ENCODE assay signal across 2 cellular contexts in the genomic region with DNA sequence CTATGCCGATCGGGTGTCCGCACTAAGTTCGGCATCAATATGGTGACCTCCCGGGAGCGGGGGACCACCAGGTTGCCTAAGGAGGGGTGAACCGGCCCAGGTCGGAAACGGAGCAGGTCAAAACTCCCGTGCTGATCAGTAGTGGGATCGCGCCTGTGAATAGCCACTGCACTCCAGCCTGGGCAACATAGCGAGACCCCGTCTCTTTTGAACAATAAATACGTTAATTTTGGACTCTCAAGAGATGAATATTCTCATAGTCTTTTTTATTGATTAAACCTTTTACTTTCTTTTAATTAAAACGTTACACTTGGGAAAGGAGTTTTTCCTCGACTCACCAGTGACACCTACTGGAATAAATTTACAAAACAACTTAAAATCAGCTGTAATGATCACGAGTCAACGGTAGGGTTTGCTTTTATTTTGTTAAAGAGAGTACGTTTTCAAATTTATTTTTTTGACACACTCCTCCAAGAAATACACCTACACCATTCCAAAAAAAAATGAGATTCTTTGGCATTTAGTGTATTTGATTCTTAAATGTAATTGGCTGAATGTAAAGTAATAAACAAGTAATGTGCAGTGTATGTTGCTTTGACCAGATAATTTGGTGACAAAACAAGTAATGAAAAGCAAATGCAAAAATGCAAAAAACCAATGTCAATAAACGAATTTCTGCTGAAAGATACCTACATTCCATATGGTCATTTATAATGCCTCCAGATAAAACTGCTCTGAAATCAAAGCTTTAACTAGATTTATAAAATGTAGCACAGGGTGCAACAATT.
TF ChIP-seq lines count a peak whose summit lies in the region.

No MANE protein-coding gene starts in this region.

TF ChIP-seq in SK-N-SH treated with all-trans-retinoic acid at 6 μM for 48 hours, 23 proteins besides CTCF, POLR2A, EP300 and RAD21 (continued from another document):
- TF ChIP-seq, protein P1, sequence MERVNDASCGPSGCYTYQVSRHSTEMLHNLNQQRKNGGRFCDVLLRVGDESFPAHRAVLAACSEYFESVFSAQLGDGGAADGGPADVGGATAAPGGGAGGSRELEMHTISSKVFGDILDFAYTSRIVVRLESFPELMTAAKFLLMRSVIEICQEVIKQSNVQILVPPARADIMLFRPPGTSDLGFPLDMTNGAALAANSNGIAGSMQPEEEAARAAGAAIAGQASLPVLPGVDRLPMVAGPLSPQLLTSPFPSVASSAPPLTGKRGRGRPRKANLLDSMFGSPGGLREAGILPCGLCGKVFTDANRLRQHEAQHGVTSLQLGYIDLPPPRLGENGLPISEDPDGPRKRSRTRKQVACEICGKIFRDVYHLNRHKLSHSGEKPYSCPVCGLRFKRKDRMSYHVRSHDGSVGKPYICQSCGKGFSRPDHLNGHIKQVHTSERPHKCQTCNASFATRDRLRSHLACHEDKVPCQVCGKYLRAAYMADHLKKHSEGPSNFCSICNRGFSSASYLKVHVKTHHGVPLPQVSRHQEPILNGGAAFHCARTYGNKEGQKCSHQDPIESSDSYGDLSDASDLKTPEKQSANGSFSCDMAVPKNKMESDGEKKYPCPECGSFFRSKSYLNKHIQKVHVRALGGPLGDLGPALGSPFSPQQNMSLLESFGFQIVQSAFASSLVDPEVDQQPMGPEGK (CRISPR knock-in tag; IDR thresholded peaks at IDR 0.05; ENCODE audit: borderline replicate concordance), result peak; percentile 46; the same call in 1 of the 2 replicates
- TF ChIP-seq ESRRG (CRISPR knock-in tag; IDR thresholded peaks at IDR 0.05), result no peak

TF ChIP-seq in K562, 482 proteins besides CTCF, POLR2A, EP300 and RAD21 (continued from another document and continues in another):
- TF ChIP-seq, protein P2, sequence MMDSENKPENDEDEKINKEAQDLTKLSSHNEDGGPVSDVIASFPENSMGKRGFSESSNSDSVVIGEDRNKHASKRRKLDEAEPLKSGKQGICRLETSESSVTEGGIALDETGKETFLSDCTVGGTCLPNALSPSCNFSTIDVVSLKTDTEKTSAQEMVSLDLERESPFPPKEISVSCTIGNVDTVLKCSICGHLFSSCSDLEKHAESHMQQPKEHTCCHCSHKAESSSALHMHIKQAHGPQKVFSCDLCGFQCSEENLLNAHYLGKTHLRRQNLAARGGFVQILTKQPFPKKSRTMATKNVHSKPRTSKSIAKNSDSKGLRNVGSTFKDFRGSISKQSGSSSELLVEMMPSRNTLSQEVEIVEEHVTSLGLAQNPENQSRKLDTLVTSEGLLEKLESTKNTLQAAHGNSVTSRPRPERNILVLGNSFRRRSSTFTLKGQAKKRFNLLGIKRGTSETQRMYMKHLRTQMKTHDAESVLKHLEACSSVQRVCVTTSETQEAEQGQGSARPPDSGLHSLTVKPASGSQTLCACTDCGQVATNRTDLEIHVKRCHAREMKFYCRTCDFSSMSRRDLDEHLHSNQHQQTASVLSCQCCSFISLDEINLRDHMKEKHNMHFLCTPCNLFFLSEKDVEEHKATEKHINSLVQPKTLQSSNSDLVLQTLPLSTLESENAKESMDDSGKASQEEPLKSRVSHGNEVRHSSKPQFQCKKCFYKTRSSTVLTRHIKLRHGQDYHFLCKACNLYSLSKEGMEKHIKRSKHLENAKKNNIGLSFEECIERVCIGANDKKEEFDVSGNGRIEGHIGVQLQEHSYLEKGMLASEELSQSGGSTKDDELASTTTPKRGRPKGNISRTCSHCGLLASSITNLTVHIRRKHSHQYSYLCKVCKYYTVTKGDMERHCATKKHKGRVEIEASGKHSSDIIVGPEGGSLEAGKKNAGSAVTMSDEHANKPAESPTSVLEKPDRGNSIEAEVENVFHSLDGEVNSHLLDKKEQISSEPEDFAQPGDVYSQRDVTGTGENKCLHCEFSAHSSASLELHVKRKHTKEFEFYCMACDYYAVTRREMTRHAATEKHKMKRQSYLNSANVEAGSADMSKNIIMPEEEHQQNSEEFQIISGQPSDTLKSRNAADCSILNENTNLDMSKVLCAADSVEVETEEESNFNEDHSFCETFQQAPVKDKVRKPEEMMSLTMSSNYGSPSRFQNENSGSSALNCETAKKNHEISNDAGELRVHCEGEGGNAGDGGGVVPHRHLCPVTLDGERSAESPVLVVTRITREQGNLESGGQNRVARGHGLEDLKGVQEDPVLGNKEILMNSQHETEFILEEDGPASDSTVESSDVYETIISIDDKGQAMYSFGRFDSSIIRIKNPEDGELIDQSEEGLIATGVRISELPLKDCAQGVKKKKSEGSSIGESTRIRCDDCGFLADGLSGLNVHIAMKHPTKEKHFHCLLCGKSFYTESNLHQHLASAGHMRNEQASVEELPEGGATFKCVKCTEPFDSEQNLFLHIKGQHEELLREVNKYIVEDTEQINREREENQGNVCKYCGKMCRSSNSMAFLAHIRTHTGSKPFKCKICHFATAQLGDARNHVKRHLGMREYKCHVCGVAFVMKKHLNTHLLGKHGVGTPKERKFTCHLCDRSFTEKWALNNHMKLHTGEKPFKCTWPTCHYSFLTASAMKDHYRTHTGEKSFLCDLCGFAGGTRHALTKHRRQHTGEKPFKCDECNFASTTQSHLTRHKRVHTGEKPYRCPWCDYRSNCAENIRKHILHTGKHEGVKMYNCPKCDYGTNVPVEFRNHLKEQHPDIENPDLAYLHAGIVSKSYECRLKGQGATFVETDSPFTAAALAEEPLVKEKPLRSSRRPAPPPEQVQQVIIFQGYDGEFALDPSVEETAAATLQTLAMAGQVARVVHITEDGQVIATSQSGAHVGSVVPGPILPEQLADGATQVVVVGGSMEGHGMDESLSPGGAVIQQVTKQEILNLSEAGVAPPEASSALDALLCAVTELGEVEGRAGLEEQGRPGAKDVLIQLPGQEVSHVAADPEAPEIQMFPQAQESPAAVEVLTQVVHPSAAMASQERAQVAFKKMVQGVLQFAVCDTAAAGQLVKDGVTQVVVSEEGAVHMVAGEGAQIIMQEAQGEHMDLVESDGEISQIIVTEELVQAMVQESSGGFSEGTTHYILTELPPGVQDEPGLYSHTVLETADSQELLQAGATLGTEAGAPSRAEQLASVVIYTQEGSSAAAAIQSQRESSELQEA (IDR thresholded peaks at IDR 0.05; ENCODE audit: low read depth), result peak; percentile 52; the same call in 1 of the 2 replicates
- peak in 1 of 2 experiments; percentile 70; a peak in 1 of 4 replicates for TF ChIP-seq ARNT (IDR thresholded peaks at IDR 0.05)
- no peak for TF ChIP-seq HMG20B (CRISPR knock-in tag; IDR thresholded peaks at IDR 0.05)
- no peak for TF ChIP-seq NR2C2 (CRISPR knock-in tag; IDR thresholded peaks at IDR 0.05)
- TF ChIP-seq NR2C2 (tag; IDR thresholded peaks at IDR 0.05), result peak; percentile 58; the same call in 1 of the 2 replicates
- TF ChIP-seq TFAP4 (CRISPR knock-in tag; IDR thresholded peaks at IDR 0.05; ENCODE audit: borderline replicate concordance), result no peak
- TF ChIP-seq GABPA (tag; conservative IDR thresholded peaks at IDR 0.05; ENCODE audit: low read depth), result peak; percentile 39; the same call in 1 of the 2 replicates
- TF ChIP-seq RFX5 (IDR thresholded peaks at IDR 0.05; ENCODE audit: low read depth, low read length), result no peak
- TF ChIP-seq, protein P3, sequence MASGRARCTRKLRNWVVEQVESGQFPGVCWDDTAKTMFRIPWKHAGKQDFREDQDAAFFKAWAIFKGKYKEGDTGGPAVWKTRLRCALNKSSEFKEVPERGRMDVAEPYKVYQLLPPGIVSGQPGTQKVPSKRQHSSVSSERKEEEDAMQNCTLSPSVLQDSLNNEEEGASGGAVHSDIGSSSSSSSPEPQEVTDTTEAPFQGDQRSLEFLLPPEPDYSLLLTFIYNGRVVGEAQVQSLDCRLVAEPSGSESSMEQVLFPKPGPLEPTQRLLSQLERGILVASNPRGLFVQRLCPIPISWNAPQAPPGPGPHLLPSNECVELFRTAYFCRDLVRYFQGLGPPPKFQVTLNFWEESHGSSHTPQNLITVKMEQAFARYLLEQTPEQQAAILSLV (tag; IDR thresholded peaks at IDR 0.05), result no peak
- no peak; the same call in 1 of the 2 replicates for TF ChIP-seq NBN (IDR thresholded peaks at IDR 0.05; ENCODE audit: low read depth)
- TF ChIP-seq TFE3 (CRISPR knock-in tag; IDR thresholded peaks at IDR 0.05), result 0 out of 2 replicates have a peak, but pooled peaks have one; percentile 9
- TF ChIP-seq BHLHE40 (IDR thresholded peaks at IDR 0.05; ENCODE audit: low read length), result peak; percentile 5; the same call in 1 of the 2 replicates
- TF ChIP-seq BMI1 (IDR thresholded peaks at IDR 0.05; ENCODE audit: low read length), result no peak
- TF ChIP-seq CXXC5 (CRISPR knock-in tag; IDR thresholded peaks at IDR 0.05), result peak; percentile 39; the same call in 1 of the 2 replicates
- TF ChIP-seq ELF4 (CRISPR knock-in tag; IDR thresholded peaks at IDR 0.05), result no peak
- no peak for TF ChIP-seq NELFE (IDR thresholded peaks at IDR 0.05; ENCODE audit: insufficient read depth, insufficient read length)
- TF ChIP-seq ZNF584 (CRISPR knock-in tag; IDR thresholded peaks at IDR 0.05; ENCODE audit: low read depth), result no peak
- TF ChIP-seq, protein P4, sequence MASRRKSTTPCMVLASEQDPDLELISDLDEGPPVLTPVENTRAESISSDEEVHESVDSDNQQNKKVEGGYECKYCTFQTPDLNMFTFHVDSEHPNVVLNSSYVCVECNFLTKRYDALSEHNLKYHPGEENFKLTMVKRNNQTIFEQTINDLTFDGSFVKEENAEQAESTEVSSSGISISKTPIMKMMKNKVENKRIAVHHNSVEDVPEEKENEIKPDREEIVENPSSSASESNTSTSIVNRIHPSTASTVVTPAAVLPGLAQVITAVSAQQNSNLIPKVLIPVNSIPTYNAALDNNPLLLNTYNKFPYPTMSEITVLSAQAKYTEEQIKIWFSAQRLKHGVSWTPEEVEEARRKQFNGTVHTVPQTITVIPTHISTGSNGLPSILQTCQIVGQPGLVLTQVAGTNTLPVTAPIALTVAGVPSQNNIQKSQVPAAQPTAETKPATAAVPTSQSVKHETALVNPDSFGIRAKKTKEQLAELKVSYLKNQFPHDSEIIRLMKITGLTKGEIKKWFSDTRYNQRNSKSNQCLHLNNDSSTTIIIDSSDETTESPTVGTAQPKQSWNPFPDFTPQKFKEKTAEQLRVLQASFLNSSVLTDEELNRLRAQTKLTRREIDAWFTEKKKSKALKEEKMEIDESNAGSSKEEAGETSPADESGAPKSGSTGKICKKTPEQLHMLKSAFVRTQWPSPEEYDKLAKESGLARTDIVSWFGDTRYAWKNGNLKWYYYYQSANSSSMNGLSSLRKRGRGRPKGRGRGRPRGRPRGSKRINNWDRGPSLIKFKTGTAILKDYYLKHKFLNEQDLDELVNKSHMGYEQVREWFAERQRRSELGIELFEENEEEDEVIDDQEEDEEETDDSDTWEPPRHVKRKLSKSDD (conservative IDR thresholded peaks at IDR 0.05; ENCODE audit: low read length), result no peak
- no peak for TF ChIP-seq ZKSCAN3 (CRISPR knock-in tag; IDR thresholded peaks at IDR 0.05)
- peak; percentile 82 for TF ChIP-seq BCOR (IDR thresholded peaks at IDR 0.05)
- TF ChIP-seq LEF1 (IDR thresholded peaks at IDR 0.05), result no peak
- TF ChIP-seq ZNF121 (CRISPR knock-in tag; conservative IDR thresholded peaks at IDR 0.05), result peak; percentile 99
- TF ChIP-seq ADNP (tag; IDR thresholded peaks at IDR 0.05), result peak; percentile 97
- no peak for TF ChIP-seq EGR1 (conservative IDR thresholded peaks at IDR 0.05)
- no peak for TF ChIP-seq ZNF830 (CRISPR knock-in tag; IDR thresholded peaks at IDR 0.05)
- TF ChIP-seq CBX3 (IDR thresholded peaks at IDR 0.05; ENCODE audit: borderline replicate concordance in 1 of 2, low read length in 2 of 2), result peak in 1 of 2 experiments; percentile 69; a peak in 2 of 3 replicates
- no peak for TF ChIP-seq POU5F1 (IDR thresholded peaks at IDR 0.05; ENCODE audit: borderline replicate concordance, low read depth, low read length, partially characterized antibody)
- no peak for TF ChIP-seq CEBPB (tag; IDR thresholded peaks at IDR 0.05)
- TF ChIP-seq SMARCB1 (IDR thresholded peaks at IDR 0.05; ENCODE audit: insufficient read length, low read depth), result no peak
- TF ChIP-seq NR2C1 (IDR thresholded peaks at IDR 0.05), result no peak
- no peak for TF ChIP-seq NR2C1 (tag; IDR thresholded peaks at IDR 0.05)
- TF ChIP-seq, protein P5, sequence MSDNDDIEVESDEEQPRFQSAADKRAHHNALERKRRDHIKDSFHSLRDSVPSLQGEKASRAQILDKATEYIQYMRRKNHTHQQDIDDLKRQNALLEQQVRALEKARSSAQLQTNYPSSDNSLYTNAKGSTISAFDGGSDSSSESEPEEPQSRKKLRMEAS (CRISPR knock-in tag; IDR thresholded peaks at IDR 0.05), result no peak
- TF ChIP-seq POLR3G (IDR thresholded peaks at IDR 0.05; ENCODE audit: extremely low read depth, insufficient read length, insufficient replicate concordance), result no peak
- peak; percentile 7; the same call in 1 of the 2 replicates for TF ChIP-seq RNF2 (IDR thresholded peaks at IDR 0.05)
- no peak for TF ChIP-seq SRSF1 (IDR thresholded peaks at IDR 0.05; ENCODE audit: low read depth, low read length)
- TF ChIP-seq ZNF589 (CRISPR knock-in tag; IDR thresholded peaks at IDR 0.05; ENCODE audit: low read depth), result no peak
- no peak for TF ChIP-seq ZNF431 (CRISPR knock-in tag; IDR thresholded peaks at IDR 0.05)
- 0 out of 2 replicates have a peak, but pooled peaks have one; percentile 8 for TF ChIP-seq MYC (IDR thresholded peaks at IDR 0.05; ENCODE audit: low read depth, low read length)
- no peak for TF ChIP-seq MYC (CRISPR knock-in tag; IDR thresholded peaks at IDR 0.05; ENCODE audit: borderline replicate concordance, low read depth)
- TF ChIP-seq KAT8 (IDR thresholded peaks at IDR 0.05; ENCODE audit: low read depth), result no peak
- no peak for TF ChIP-seq GABPB2 (CRISPR knock-in tag; conservative IDR thresholded peaks at IDR 0.05)
- no peak for TF ChIP-seq ZNF740 (CRISPR knock-in tag; IDR thresholded peaks at IDR 0.05)
- no peak for TF ChIP-seq ZNF740 (tag; IDR thresholded peaks at IDR 0.05)
- TF ChIP-seq ZSCAN32 (CRISPR knock-in tag; IDR thresholded peaks at IDR 0.05), result no peak
- TF ChIP-seq SMC3 (conservative IDR thresholded peaks at IDR 0.05; ENCODE audit: insufficient read depth, low read depth, low read length), result no peak
